Comparison of ENCODE assay signal across 8 cellular contexts in genomic region chr19:19170053-19170945, GRCh38. TPM values are rescaled to one million over a fixed set of nuclear protein-coding genes. Genes with fewer than 3 reads are reported as not detected.
DNase-seq lines count a peak whose midpoint lies in the region; ATAC-seq, FAIRE-seq and TF ChIP-seq lines count a peak whose summit lies in the region.

MEF2B (minus strand) TSS chr19:19170263; CDS start chr19:19150735, 19,528 bp downstream.

- peak within 1 kb of the TSS; percentile 96 for H3K4me2 ChIP-seq in SU-DHL-6 (ENCODE audit: low read depth, low read length, poor library complexity, severe bottlenecking)

- H4K20me1 ChIP-seq in SU-DHL-6 (ENCODE audit: low read depth, low read length), result no peaks in the 10 kb centered on the region

- H3K9ac ChIP-seq in SU-DHL-6 (ENCODE audit: low read length), result peak within 1 kb of the TSS; percentile 94

- H3K27ac ChIP-seq in SU-DHL-6 (ENCODE audit: low read depth, low read length), result peak within 1 kb of the TSS; percentile 99
- H3K27ac ChIP-seq in right atrium auricular region, result no peak within 1 kb of the TSS

- intact Hi-C loops in sciatic nerve (cut with DNase I), result no loop called here

- H3K27ac Mint-ChIP-seq in activated naive CD8-positive, alpha-beta T cell treated with anti-CD3 and anti-CD28 coated beads, Interleukin-2, amount 50 U/mL, for 24 hours, result no peak within 1 kb of the TSS

- TF ChIP-seq CTCF in SU-DHL-6 (IDR thresholded peaks at IDR 0.05; ENCODE audit: insufficient read depth, low read length, poor library complexity, severe bottlenecking) (no peak), right atrium auricular region (IDR thresholded peaks at IDR 0.05) (no peak)

- FAIRE-seq in HTR-8/SVneo (lab: Jason Lieb, UNC), result no peak

- no peaks in the 10 kb centered on the region for H3K27me3 ChIP-seq in SU-DHL-6 (ENCODE audit: low read length)
- H3K27me3 ChIP-seq in right atrium auricular region, result no peaks in the 10 kb centered on the region

- H2AFZ ChIP-seq in SU-DHL-6 (ENCODE audit: low read depth, low read length, severe bottlenecking), result no peak within 1 kb of the TSS

- H3K9me3 ChIP-seq in SU-DHL-6 (ENCODE audit: insufficient read depth, low read length) (no peaks in the 10 kb centered on the region), right atrium auricular region (no peaks in the 10 kb centered on the region)

- H3K4me3 ChIP-seq in Jurkat, Clone E6-1 (ENCODE audit: low read length), result peak within 1 kb of the TSS; percentile 34
- H3K4me3 ChIP-seq in SU-DHL-6 (ENCODE audit: insufficient read depth, low read length, poor library complexity, severe bottlenecking) (peak within 1 kb of the TSS; percentile 81), right atrium auricular region (peak within 1 kb of the TSS; percentile 8 to 35)

- H3K9me3 Mint-ChIP-seq in activated naive CD8-positive, alpha-beta T cell treated with anti-CD3 and anti-CD28 coated beads, Interleukin-2, amount 50 U/mL, for 24 hours, result no peaks in the 10 kb centered on the region

- peaks cover 2% of the 10 kb centered on the region for H3K36me3 Mint-ChIP-seq in activated naive CD8-positive, alpha-beta T cell treated with anti-CD3 and anti-CD28 coated beads, Interleukin-2, amount 50 U/mL, for 24 hours (ENCODE audit: low read depth)

- DNase-seq in DMS153 (lab: John Stamatoyannopoulos, UW) (peak; percentile 75), right atrium auricular region (ENCODE audit: low spot score) (peak; percentile 80), sciatic nerve (ENCODE audit: low spot score) (peak; percentile 82), HTR-8/SVneo (ENCODE audit: insufficient read length, low spot score) (no peak)
- DNase-seq in Jurkat, Clone E6-1 (ENCODE audit: low read depth, low spot score), result peak; percentile 66
- peak; percentile 79 for DNase-seq in activated naive CD8-positive, alpha-beta T cell treated with anti-CD3 and anti-CD28 coated beads, Interleukin-2, amount 50 U/mL, for 24 hours

- H3K79me2 ChIP-seq in SU-DHL-6 (ENCODE audit: insufficient read depth, low read length), result peaks cover 48% of the 10 kb centered on the region

- peaks cover 57% of the 10 kb centered on the region for H3F3A ChIP-seq in SU-DHL-6 (ENCODE audit: insufficient read depth)

- no peaks in the 10 kb centered on the region for H3K9me2 ChIP-seq in SU-DHL-6 (replicated peaks; ENCODE audit: insufficient read depth, low read length)

- ATAC-seq in GM21423 (IDR thresholded peaks at IDR 0.05; ENCODE audit: unreplicated experiment) (peak; percentile 86), sciatic nerve (peak; percentile 87)
- peak; percentile 93 for ATAC-seq in activated naive CD8-positive, alpha-beta T cell treated with anti-CD3 and anti-CD28 coated beads, Interleukin-2, amount 50 U/mL, for 24 hours

- no peaks in the 10 kb centered on the region for H3K27me3 Mint-ChIP-seq in activated naive CD8-positive, alpha-beta T cell treated with anti-CD3 and anti-CD28 coated beads, Interleukin-2, amount 50 U/mL, for 24 hours

- peaks cover 0 to 18% of the 10 kb centered on the region in 2 donors for H3K4me1 ChIP-seq in right atrium auricular region

- H3K4me3 Mint-ChIP-seq in activated naive CD8-positive, alpha-beta T cell treated with anti-CD3 and anti-CD28 coated beads, Interleukin-2, amount 50 U/mL, for 24 hours, result peak within 1 kb of the TSS; percentile 32

- peaks cover 4% of the 10 kb centered on the region for H3K36me3 ChIP-seq in SU-DHL-6 (ENCODE audit: low read length)
- H3K36me3 ChIP-seq in right atrium auricular region, result no peaks in the 10 kb centered on the region

- peaks cover 13% of the 10 kb centered on the region for H3K4me1 Mint-ChIP-seq in activated naive CD8-positive, alpha-beta T cell treated with anti-CD3 and anti-CD28 coated beads, Interleukin-2, amount 50 U/mL, for 24 hours

RNA-seq across cellular contexts. Expression of gene MEF2B, which starts in this region (rescaled TPM):
- polyA plus RNA-seq in Jurkat, Clone E6-1 (2012; ENCODE audit: insufficient read depth, insufficient read length), result 4.5 TPM
- not detected for total RNA-seq in right atrium auricular region
- total RNA-seq in sciatic nerve, result 4.7 TPM

Comparison
In these comparisons a context has a peak if more than half of its experiments do, and no peak if none do; other contexts are left out.
1. Peak in DNase-seq and H3K4me3 ChIP-seq in right atrium auricular region; RNA of the gene not detected or under 1 TPM.
2. H3K4me3 ChIP-seq: peak in every context shown above with its lines; median percentile 81 in SU-DHL-6; 34 in Jurkat, Clone E6-1; 22 in right atrium auricular region.